ENCODE assay signal across 8 cellular contexts in genomic region chr17:80454557-80455327, GRCh38. TPM values are rescaled to one million over a fixed set of nuclear protein-coding genes. Genes with fewer than 3 reads are reported as not detected.
DNase-seq lines count a peak whose midpoint lies in the region; ATAC-seq and TF ChIP-seq lines count a peak whose summit lies in the region.

No MANE protein-coding gene starts in this region.

- ATAC-seq in HG02884 (IDR thresholded peaks at IDR 0.05; ENCODE audit: unreplicated experiment) (peak; percentile 81), left ventricle myocardium superior (peak; percentile 97)

- intact Hi-C loops in left ventricle myocardium superior (cut with micrococcal nuclease) (no loop called here), prostate gland (cut with DNase I) (loop anchor here (10.0 kb wide), 1 partner anchor 510 kb away; no protein-coding TSS in a partner anchor)

- TF ChIP-seq POLR2A in GM15510 (IDR thresholded peaks at IDR 0.05; ENCODE audit: borderline replicate concordance, extremely low read depth, insufficient read length) (peak; percentile 95), prostate gland (IDR thresholded peaks at IDR 0.05) (peak; percentile 74)

- no peaks in the 10 kb centered on the region for H3K27me3 ChIP-seq in prostate gland (replicated peaks; ENCODE audit: insufficient read depth)

- peak in 2 of 4 experiments; percentile 20 to 22 for TF ChIP-seq CTCF in prostate gland (IDR thresholded peaks at IDR 0.05)

- 0% methylated on average over 53 of the region's 87 CpGs for WGBS in prostate gland
- under 1% methylated on average over 87 of the region's 87 CpGs for WGBS in urinary bladder

- H3K27ac ChIP-seq in prostate gland: peak overlapping the region; percentile 96 to 97
- H3K27ac ChIP-seq in urinary bladder (ENCODE audit: low read depth): peak overlapping the region; percentile 98

- no peaks in the 10 kb centered on the region for H3K4me1 ChIP-seq in prostate gland (replicated peaks)
- no peaks in the 10 kb centered on the region for H3K4me1 ChIP-seq in urinary bladder (ENCODE audit: insufficient read depth)

- H3K4me3 ChIP-seq in prostate gland: peak overlapping the region; percentile 63 to 85
- peak overlapping the region; percentile 63 for H3K4me3 ChIP-seq in urinary bladder (ENCODE audit: low read depth, low read length)

- DNase-seq in NCI-H146 treated with DMSO at 0.1 percent for 48 hours (lab: John Stamatoyannopoulos, UW; ENCODE audit: unreplicated experiment): peak; percentile 89
- DNase-seq in T-helper 1 cell: peak; percentile 86 to 96 (median 91)
- peak; percentile 62 to 98 (median 92) for DNase-seq in amygdala (lab: John Stamatoyannopoulos, UW)
- peak; percentile 98 for DNase-seq in left ventricle myocardium superior
- peak; percentile 96 for DNase-seq in prostate gland (ENCODE audit: low spot score)

- no peaks in the 10 kb centered on the region for H3K9me3 ChIP-seq in prostate gland

- H3K36me3 ChIP-seq in prostate gland (no peaks in the 10 kb centered on the region), urinary bladder (ENCODE audit: insufficient read depth) (no peaks in the 10 kb centered on the region)

RNA-seq across cellular contexts. Expression of gene NPTX1, which starts 21.7 kb away (rescaled TPM):
- not detected for total RNA-seq in left ventricle myocardium superior
- total RNA-seq in prostate gland: under 1 TPM; 0.34 to 0.73 TPM
- 1.4 TPM for total RNA-seq in urinary bladder
- polyA plus RNA-seq in urinary bladder: 2.3 TPM

RNA-seq across cellular contexts. Expression of gene ENDOV, which starts 39.8 kb away (rescaled TPM):
- total RNA-seq in left ventricle myocardium superior (9.1 TPM), prostate gland (10 to 100 TPM; 17.0 to 36.9 TPM), urinary bladder (12.9 TPM)
- polyA plus RNA-seq in urinary bladder: 17.8 TPM

Comparison
In these comparisons a context has a peak if more than half of its experiments do, and no peak if none do; other contexts are left out.
1. Peak in every context shown above with its lines: DNase-seq, ATAC-seq, H3K4me3 ChIP-seq and H3K27ac ChIP-seq.